In the genomic region with DNA sequence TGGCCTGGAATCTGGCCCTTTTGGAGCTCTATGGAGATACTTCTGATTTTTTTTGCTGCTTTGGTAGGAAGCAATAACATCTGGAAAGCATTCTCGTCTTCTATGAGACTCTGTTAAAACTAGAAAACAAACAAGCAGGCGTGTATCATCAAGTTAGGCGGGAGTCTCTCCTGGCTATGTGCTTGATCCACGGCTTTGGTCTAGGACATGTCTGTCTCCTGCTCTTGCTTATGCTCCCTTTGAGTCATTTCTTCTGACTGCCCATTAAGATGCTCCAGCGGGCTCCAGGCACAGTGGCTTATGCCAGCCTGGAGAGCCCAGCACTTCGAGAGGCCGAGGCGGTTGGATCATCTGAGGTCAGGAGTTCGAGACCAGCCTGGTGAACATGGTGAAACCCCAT, we compare ENCODE assay signal across 24 cellular contexts.
DNase-seq lines count a peak whose midpoint lies in the region; ATAC-seq and TF ChIP-seq lines count a peak whose summit lies in the region.
"Had no signal": no experiment of that assay in that cellular context is flagged by ENCODE, and none has a peak within 500 bp of the region (broad histone marks: within the 10 kb centered on the region; RNA-seq: fewer than 3 reads in every experiment).

No MANE protein-coding gene starts in this region.

- H3K27ac ChIP-seq in ascending aorta (peak overlapping the region; percentile 44 to 48), heart right ventricle (peak overlapping the region in 5 of 10 donors; percentile 18 to 68 (median 46))
- H3K27ac ChIP-seq: SJCRH30 had no signal

- H3K36me3 ChIP-seq in BJ (ENCODE audit: control insufficient read depth, insufficient read depth, low read length) (no peaks in the 10 kb centered on the region), ascending aorta (no peaks in the 10 kb centered on the region), heart right ventricle (no peaks in the 10 kb centered on the region)
- H3K36me3 ChIP-seq: SJCRH30 had no signal

- WGBS in heart right ventricle, 2 donors: 76 to 86% methylated on average over 9 of the region's 9 CpGs

- POLR2A ChIA-PET in BJ (lab: Charles Lee): no interaction called here

- H3K27me3 ChIP-seq in BJ (ENCODE audit: control insufficient read depth, insufficient read depth, low read length) (no peaks in the 10 kb centered on the region), ascending aorta (no peaks in the 10 kb centered on the region), heart right ventricle (peaks cover 0 to 4% (median 0%) of the 10 kb centered on the region in 7 donors)
- H3K27me3 ChIP-seq: SJCRH30 had no signal

- H3K9me3 ChIP-seq in ascending aorta (no peaks in the 10 kb centered on the region), heart right ventricle (no peaks in the 10 kb centered on the region)
- H3K9me3 ChIP-seq: SJCRH30 had no signal

- H3K4me1 Mint-ChIP-seq in nephron progenitor cell: peaks cover 87% of the 10 kb centered on the region
- H3K4me1 Mint-ChIP-seq: activated naive CD4-positive, alpha-beta T cell treated with anti-CD3 and anti-CD28 coated beads, Interleukin-2, amount 50 U/mL, for 24 hours had no signal

- no peaks in the 10 kb centered on the region for H3K27me3 Mint-ChIP-seq in nephron progenitor cell (ENCODE audit: low read depth, poor library complexity)

- peak overlapping the region; percentile 86 for H3K27ac Mint-ChIP-seq in nephron progenitor cell
- H3K27ac Mint-ChIP-seq: activated naive CD4-positive, alpha-beta T cell treated with anti-CD3 and anti-CD28 coated beads, Interleukin-2, amount 50 U/mL, for 24 hours; activated T-helper 1 cell treated with anti-CD3 and anti-CD28 coated beads, Interleukin-12 subunit alpha, Interleukin-12 subunit beta, Interleukin-2, Interleukin-4 antibody, amounts not matched to agents 30 ng/mL and 10 ng/mL and 1 ng/mL, durations not matched to agents 14 hours and 24 hours and 36 hours; stimulated activated naive CD8-positive, alpha-beta T cell treated with anti-CD3 and anti-CD28 coated beads, Interleukin-15, Interleukin-2, amounts not matched to agents 100 ng/mL and 50 ng/mL, for 24 hours had no signal

- ATAC-seq in heart right ventricle (peak in 6 of 8 donors; percentile 13 to 67 (median 52)), HG03521 (IDR thresholded peaks at IDR 0.05; ENCODE audit: unreplicated experiment) (no peak)
- ATAC-seq: esophagus mucosa had no signal

- no peaks in the 10 kb centered on the region for H3K36me3 Mint-ChIP-seq in nephron progenitor cell (ENCODE audit: low read depth)
- H3K36me3 Mint-ChIP-seq: activated naive CD4-positive, alpha-beta T cell treated with anti-CD3 and anti-CD28 coated beads, Interleukin-2, amount 50 U/mL, for 24 hours had no signal

- intact Hi-C loops in ascending aorta (cut with DNase I): no loop called here
- intact Hi-C loops in heart right ventricle (cut with DNase I): no loop called here

- TF ChIP-seq CTCF in BJ (IDR thresholded peaks at IDR 0.05; ENCODE audit: insufficient read depth, low read depth, low read length): no peak
- TF ChIP-seq CTCF in ascending aorta (IDR thresholded peaks at IDR 0.05): no peak
- TF ChIP-seq CTCF in heart right ventricle (IDR thresholded peaks at IDR 0.05): no peak
- no peak for TF ChIP-seq CTCF in nephron progenitor cell (IDR thresholded peaks at IDR 0.05)

- DNase-seq in BJ (ENCODE audit: low read depth) (peak; percentile 14), ascending aorta (ENCODE audit: low spot score in 2 of 2) (no peak), heart right ventricle (no peak), nephron progenitor cell (no peak), hippocampal formation (lab: John Stamatoyannopoulos, UW) (no peak), NCI-H446 treated with DMSO at 0.1 percent for 48 hours (lab: John Stamatoyannopoulos, UW) (no peak)
- DNase-seq in stimulated activated CD4-positive, alpha-beta T cell treated with anti-CD3 and anti-CD28 coated beads, Interleukin-4, amount 100 ng/mL, for 24 hours: no peak
- DNase-seq: activated CD4-positive, alpha-beta T cell treated with anti-CD3 and anti-CD28 coated beads for 4 hours; Calu3; effector memory CD4-positive, alpha-beta T cell; glutamatergic neuron; immature natural killer cell; NCI-H2081 treated with DMSO at 0.1 percent for 48 hours; NK-92 treated with Interleukin-12 subunit alpha and Interleukin-12 subunit beta, amount 100 ng/mL, for 24 hours; occipital lobe; stimulated activated CD4-positive, alpha-beta T cell treated with anti-CD3 and anti-CD28 coated beads, Interleukin-4, amount 100 ng/mL, for 4 hours; T-helper 1 cell; trophoblast cell had no signal

- no peaks in the 10 kb centered on the region for H3K9me3 Mint-ChIP-seq in nephron progenitor cell
- H3K9me3 Mint-ChIP-seq: activated naive CD4-positive, alpha-beta T cell treated with anti-CD3 and anti-CD28 coated beads, Interleukin-2, amount 50 U/mL, for 24 hours; activated T-helper 1 cell treated with anti-CD3 and anti-CD28 coated beads, Interleukin-12 subunit alpha, Interleukin-12 subunit beta, Interleukin-2, Interleukin-4 antibody, amounts not matched to agents 30 ng/mL and 10 ng/mL and 1 ng/mL, durations not matched to agents 14 hours and 24 hours and 36 hours; immature natural killer cell; stimulated activated naive CD8-positive, alpha-beta T cell treated with anti-CD3 and anti-CD28 coated beads, Interleukin-15, Interleukin-2, amounts not matched to agents 100 ng/mL and 50 ng/mL, for 24 hours had no signal

- H3K4me3 ChIP-seq in BJ (ENCODE audit: low read depth, low read length) (no peak overlapping the region), ascending aorta (no peak overlapping the region), heart right ventricle (no peak overlapping the region)
- H3K4me3 ChIP-seq: SJCRH30 had no signal

- H3K4me1 ChIP-seq in ascending aorta (peaks cover 15 to 33% of the 10 kb centered on the region in 2 donors), heart right ventricle (peaks cover 9 to 74% (median 49%) of the 10 kb centered on the region in 9 donors)

- peak overlapping the region; percentile 28 for H3K4me3 Mint-ChIP-seq in nephron progenitor cell
- H3K4me3 Mint-ChIP-seq: activated naive CD4-positive, alpha-beta T cell treated with anti-CD3 and anti-CD28 coated beads, Interleukin-2, amount 50 U/mL, for 24 hours; activated T-helper 1 cell treated with anti-CD3 and anti-CD28 coated beads, Interleukin-12 subunit alpha, Interleukin-12 subunit beta, Interleukin-2, Interleukin-4 antibody, amounts not matched to agents 30 ng/mL and 10 ng/mL and 1 ng/mL, durations not matched to agents 14 hours and 24 hours and 36 hours; immature natural killer cell; stimulated activated naive CD8-positive, alpha-beta T cell treated with anti-CD3 and anti-CD28 coated beads, Interleukin-15, Interleukin-2, amounts not matched to agents 100 ng/mL and 50 ng/mL, for 24 hours had no signal

- CTCF ChIA-PET in BJ (lab: Yijun Ruan, JAX): no interaction called here
